8 cellular contexts compared by ENCODE assay signal in the genomic region with DNA sequence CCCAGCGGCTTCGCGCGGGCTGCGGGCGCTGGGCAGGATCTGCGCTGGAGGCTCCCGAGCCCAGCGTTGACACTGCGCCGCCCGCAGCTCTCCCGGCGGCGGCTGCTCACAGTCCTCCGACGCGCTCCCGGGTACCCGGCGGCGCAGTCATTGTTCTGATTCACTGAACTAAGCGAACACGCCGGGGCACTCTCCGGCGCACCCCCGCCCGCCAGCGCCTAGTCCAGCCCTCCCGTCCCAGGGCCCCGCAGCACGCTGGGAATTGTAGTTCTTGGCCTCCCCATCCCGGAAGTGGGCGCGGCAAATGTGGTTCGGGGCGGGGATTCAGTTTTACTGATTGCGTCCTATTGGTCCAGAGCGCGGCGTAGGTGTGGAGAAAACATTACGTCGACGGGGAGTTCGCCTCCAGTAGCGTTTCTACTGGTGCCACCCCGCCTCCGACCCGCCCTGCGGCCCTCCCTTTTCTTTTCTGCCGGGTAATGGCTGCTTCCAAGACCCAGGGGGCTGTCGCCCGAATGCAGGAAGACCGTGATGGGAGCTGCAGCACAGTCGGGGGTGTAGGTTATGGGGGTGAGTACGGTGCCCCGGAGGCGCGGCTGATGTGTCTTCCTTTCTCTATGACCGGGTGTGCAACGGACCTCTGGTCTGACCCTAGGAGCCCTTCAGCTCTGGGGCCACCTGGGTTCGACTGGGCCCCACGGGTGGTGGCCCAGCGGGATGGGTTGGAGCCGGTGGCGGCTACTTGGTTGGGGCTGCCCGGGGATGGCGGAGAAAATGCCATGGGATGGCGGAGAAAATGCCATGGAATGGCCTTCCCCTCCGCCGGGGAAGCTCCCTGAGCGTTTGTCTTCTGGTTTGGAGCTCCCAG. TPM values are rescaled to one million over a fixed set of nuclear protein-coding genes. Genes with fewer than 3 reads are reported as not detected.
DNase-seq lines count a peak whose midpoint lies in the region; ATAC-seq, FAIRE-seq and TF ChIP-seq lines count a peak whose summit lies in the region.

TSS of gene DOCK4 (minus strand) at position 162 of the 868 bp plus-strand sequence. CDS start 261 bp downstream, outside the sequence.
A gene with protein sequence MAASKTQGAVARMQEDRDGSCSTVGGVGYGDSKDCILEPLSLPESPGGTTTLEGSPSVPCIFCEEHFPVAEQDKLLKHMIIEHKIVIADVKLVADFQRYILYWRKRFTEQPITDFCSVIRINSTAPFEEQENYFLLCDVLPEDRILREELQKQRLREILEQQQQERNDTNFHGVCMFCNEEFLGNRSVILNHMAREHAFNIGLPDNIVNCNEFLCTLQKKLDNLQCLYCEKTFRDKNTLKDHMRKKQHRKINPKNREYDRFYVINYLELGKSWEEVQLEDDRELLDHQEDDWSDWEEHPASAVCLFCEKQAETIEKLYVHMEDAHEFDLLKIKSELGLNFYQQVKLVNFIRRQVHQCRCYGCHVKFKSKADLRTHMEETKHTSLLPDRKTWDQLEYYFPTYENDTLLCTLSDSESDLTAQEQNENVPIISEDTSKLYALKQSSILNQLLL (plus strand): TSS at position 458 of the 868 bp plus-strand sequence. CDS start 22 bp downstream, at position 480.

- H3K4me2 ChIP-seq in H1 (ENCODE audit: insufficient read depth in 1 of 2, low read depth in 2 of 2, low read length in 2 of 2): peak within 1 kb of the TSS; percentile 83 to 99

- H3K14ac ChIP-seq in H1 (ENCODE audit: insufficient read length): no peak within 1 kb of the TSS

- TF ChIP-seq CTCF in H1 (IDR thresholded peaks at IDR 0.05; ENCODE audit: control extremely low read depth in 1 of 3, insufficient read depth in 1 of 3, low read depth in 1 of 3, low read length in 3 of 3): no peak

- peak within 1 kb of the TSS; percentile 93 to 99 (median 95) for H3K4me3 ChIP-seq in H1 (ENCODE audit: extremely low read depth in 1 of 4, insufficient read depth in 2 of 4, low read depth in 3 of 4, low read length in 4 of 4)

- DNase-seq in COR-L47 (lab: John Stamatoyannopoulos, UW): peak; percentile 99
- peak; percentile 99 for DNase-seq in HT1080 (ENCODE audit: low read depth)
- peak; percentile 82 to 89 for DNase-seq in NOMO-1 (lab: John Stamatoyannopoulos, UW; ENCODE audit: unreplicated experiment in 2 of 2)
- peak; percentile 98 to 99 (median 99) for DNase-seq in activated CD8-positive, alpha-beta memory T cell treated with anti-CD3 and anti-CD28 coated beads for 48 hours (ENCODE audit: low read depth in 2 of 3, low spot score in 2 of 3)
- DNase-seq in H1 (ENCODE audit: low read depth in 1 of 2, low spot score in 2 of 2): peak; percentile 94 to 99
- DNase-seq in memory B cell (ENCODE audit: low spot score in 2 of 2): peak; percentile 99 to 100
- DNase-seq in stimulated activated CD8-positive, alpha-beta memory T cell treated with anti-CD3 and anti-CD28 coated beads, Interleukin-12 subunit alpha, Interleukin-12 subunit beta, amount 100 ng/mL, for 1 hour (ENCODE audit: low read depth): peak; percentile 100

- H2BK120ac ChIP-seq in H1 (replicated peaks; ENCODE audit: low read depth, low read length): no peak within 1 kb of the TSS

- H3K4ac ChIP-seq in H1 (replicated peaks; ENCODE audit: insufficient read length, low read depth, low read length): no peak within 1 kb of the TSS

- peak within 1 kb of the TSS; percentile 47; the same call in 1 of the 2 replicates for H2BK5ac ChIP-seq in H1 (ENCODE audit: low read depth, low read length)

- H4K5ac ChIP-seq in H1 (ENCODE audit: insufficient read length, low read depth, low read length): peak within 1 kb of the TSS; percentile 16

- no peaks in the 10 kb centered on the region for H3K36me3 ChIP-seq in H1 (ENCODE audit: control insufficient read depth in 2 of 4, insufficient read depth in 4 of 4, low read length in 3 of 4)

- peak within 1 kb of the TSS; percentile 31 to 78 (median 76); a peak in 6 of 7 replicates for H3K9ac ChIP-seq in H1 (replicated peaks in 1 of 4; ENCODE audit: extremely low read depth in 1 of 4, low read depth in 3 of 4, low read length in 3 of 4)

- H3K56ac ChIP-seq in H1 (replicated peaks; ENCODE audit: insufficient read length, low read depth, low read length): peak within 1 kb of the TSS; percentile 60

- peak within 1 kb of the TSS; percentile 51 for H4K91ac ChIP-seq in H1 (replicated peaks; ENCODE audit: insufficient read length, low read length)

- POLR2A ChIA-PET in H1 (lab: Charles Lee; ENCODE audit: partially characterized antibody): interaction anchor here (0.6 to 4.6 kb wide), 17 partner anchors 8 to 1004 kb away, joined by 3 to 29 read pairs (median 4); partner anchors contain the start of gene IFRD1

- peaks cover 5 to 69% of the 10 kb centered on the region in 2 experiments; a peak in 3 of 4 replicates for H3K79me2 ChIP-seq in H1 (ENCODE audit: control insufficient read depth in 1 of 2, insufficient read depth in 2 of 2, low read length in 2 of 2)

- H2BK15ac ChIP-seq in H1 (ENCODE audit: low read length): no peak within 1 kb of the TSS

- peak; percentile 48 for FAIRE-seq in H1 (lab: Jason Lieb, UNC)

- peaks cover 18% of the 10 kb centered on the region for H3K27me3 Mint-ChIP-seq in memory B cell

- TF ChIP-seq RAD21 in H1 (IDR thresholded peaks at IDR 0.05 in 1 of 2, conservative IDR thresholded peaks at IDR 0.05 in 1 of 2; ENCODE audit: low read depth in 2 of 2, low read length in 2 of 2): peak; percentile 8 to 24; a peak in 1 of 4 replicates

- H3K27ac Mint-ChIP-seq in memory B cell: peak within 1 kb of the TSS; percentile 80

- peak in 1 of 2 experiments; percentile 44 for TF ChIP-seq POLR2A in H1 (IDR thresholded peaks at IDR 0.05; ENCODE audit: control extremely low read depth in 1 of 2, low read depth in 2 of 2, low read length in 2 of 2)

- peaks cover 27% of the 10 kb centered on the region for H3K4me1 Mint-ChIP-seq in memory B cell

- peaks cover 3% of the 10 kb centered on the region; the same call in 1 of the 2 replicates for H3K79me1 ChIP-seq in H1 (ENCODE audit: low read depth, low read length)

- peak within 1 kb of the TSS; percentile 93 for H4K8ac ChIP-seq in H1 (ENCODE audit: extremely low read depth, insufficient read depth, low read length)

- peak within 1 kb of the TSS; percentile 89 for H3K4me3 Mint-ChIP-seq in memory B cell

- H3K27ac ChIP-seq in H1 (ENCODE audit: low read depth, low read length): peak within 1 kb of the TSS; percentile 61; the same call in 1 of the 2 replicates

- H3K4me1 ChIP-seq in H1 (replicated peaks in 1 of 4; ENCODE audit: control insufficient read depth in 3 of 4, insufficient read depth in 4 of 4, low read length in 3 of 4): peaks cover 0 to 11% (median 8%) of the 10 kb centered on the region in 4 experiments; a peak in 5 of 7 replicates

- H3K27me3 ChIP-seq in H1 (replicated peaks in 1 of 4; ENCODE audit: control insufficient read depth in 3 of 4, extremely low read depth in 1 of 4, insufficient read depth in 3 of 4, low read length in 3 of 4): peaks cover 0 to under 1% (median 0%) of the 10 kb centered on the region in 4 experiments; a peak in 2 of 7 replicates

- H2BK12ac ChIP-seq in H1 (ENCODE audit: low read depth, low read length): peak within 1 kb of the TSS; percentile 55; the same call in 1 of the 2 replicates

- peaks cover 3% of the 10 kb centered on the region for H3K36me3 Mint-ChIP-seq in memory B cell

- H2AK5ac ChIP-seq in H1 (ENCODE audit: low read depth, low read length): no peak within 1 kb of the TSS

- peak within 1 kb of the TSS; percentile 48 for H3K18ac ChIP-seq in H1 (ENCODE audit: extremely low read depth, low read length)

- no peaks in the 10 kb centered on the region for H3K9me3 ChIP-seq in H1 (ENCODE audit: insufficient read depth in 2 of 2, low read depth in 1 of 2, low read length in 1 of 2)

- peak in 1 of 2 experiments; percentile 50; a peak in 1 of 3 replicates for TF ChIP-seq EP300 in H1 (IDR thresholded peaks at IDR 0.05; ENCODE audit: borderline replicate concordance in 1 of 2, low read depth in 2 of 2, low read length in 2 of 2)

- ATAC-seq in GM21367 (IDR thresholded peaks at IDR 0.05; ENCODE audit: unreplicated experiment) (peak; percentile 95), memory B cell (ENCODE audit: low read depth) (peak; percentile 86)

- H2BK20ac ChIP-seq in H1 (ENCODE audit: low read length): no peak within 1 kb of the TSS

- H3K9me3 Mint-ChIP-seq in memory B cell: no peaks in the 10 kb centered on the region

- peaks cover 0 to 5% of the 10 kb centered on the region in 2 experiments for H4K20me1 ChIP-seq in H1 (replicated peaks in 1 of 2; ENCODE audit: control insufficient read depth in 1 of 2, insufficient read depth in 2 of 2, low read length in 2 of 2)

- CTCF ChIA-PET in H1 (lab: Charles Lee; ENCODE audit: partially characterized antibody): interaction anchor here (0.8 to 1.5 kb wide), 5 partner anchors 8 to 443 kb away, joined by 3 read pairs; no protein-coding TSS in a partner anchor

- no peak within 1 kb of the TSS for H3K23ac ChIP-seq in H1 (ENCODE audit: insufficient read length)

- H2AFZ ChIP-seq in H1 (ENCODE audit: low read length): peak within 1 kb of the TSS; percentile 65; the same call in 1 of the 2 replicates

- WGBS in H1 (ENCODE audit: extremely low coverage in 1 of 2, insufficient coverage in 1 of 2, insufficient read length in 1 of 2, insufficient replicate concordance in 2 of 2, low coverage in 1 of 2, low lambda C conversion rate in 2 of 2, missing lambda C conversion rate in 1 of 2), 2 experiments: 1% methylated on average over 55 of the region's 73 CpGs; no CpG with 5 or more reads in 1 of the 2 experiments

- peaks cover 21% of the 10 kb centered on the region for H3K23me2 ChIP-seq in H1 (ENCODE audit: low read depth, low read length)

RNA-seq across cellular contexts. Expression of gene DOCK4, which starts in this region (rescaled TPM):
- 36.6 and 46.6 TPM in 2 replicates for total RNA-seq in HT1080 (2014; rRNA removed; shearing (Covaris generic))
- 36.9 and 51.0 TPM in 2 replicates for polyA plus RNA-seq in HT1080 (2015; cell fraction: cytosol; rRNA removed)
- polyA plus RNA-seq in HT1080 (2015; cell fraction: nucleus; rRNA removed): 110 TPM in 2 replicates
- total RNA-seq in H1 (2021; fragmentation: NEBNext Ultra II Directional; extraction: Animal tissue kit (Norgen Biotek cat#: 25700)): 23.6 and 26.9 TPM in 2 replicates
- 5.1 and 6.2 TPM in 2 replicates for polyA plus RNA-seq in H1 (2011; rRNA removed)
- polyA plus RNA-seq in H1 (2011; cell fraction: cytosol; rRNA removed): 6.9 TPM
- polyA plus RNA-seq in H1 (2011; cell fraction: nucleus; rRNA removed): 11.4 TPM
- 6.3 to 9.0 TPM (median 7.3 TPM) in 4 replicates for polyA plus RNA-seq in H1 (2012, experiment 1 of 2)
- 0.58 TPM for polyA plus RNA-seq in H1 (2012, experiment 2 of 2)
- polyA plus RNA-seq in H1 (2013, experiment 1 of 2): 8.0 TPM
- polyA plus RNA-seq in H1 (2013, experiment 2 of 2): 9.6 TPM
- polyA minus RNA-seq in H1 (2011; rRNA and poly(A)+ RNA removed): 34.0 and 41.7 TPM in 2 replicates
- polyA minus RNA-seq in H1 (2011; cell fraction: cytosol; rRNA and poly(A)+ RNA removed): 10.5 TPM
- polyA minus RNA-seq in H1 (2011; cell fraction: nucleus; rRNA and poly(A)+ RNA removed): 72.2 TPM

RNA-seq across cellular contexts. Expression of the second gene that starts in this region (rescaled TPM):
- 11.9 and 15.4 TPM in 2 replicates for total RNA-seq in HT1080 (2014; rRNA removed; shearing (Covaris generic))
- polyA plus RNA-seq in HT1080 (2015; cell fraction: cytosol; rRNA removed): 17.9 and 25.8 TPM in 2 replicates
- polyA plus RNA-seq in HT1080 (2015; cell fraction: nucleus; rRNA removed): 17.7 and 18.6 TPM in 2 replicates
- total RNA-seq in H1 (2021; fragmentation: NEBNext Ultra II Directional; extraction: Animal tissue kit (Norgen Biotek cat#: 25700)): 18.0 and 21.7 TPM in 2 replicates
- polyA plus RNA-seq in H1 (2011; rRNA removed): 2.7 and 5.1 TPM in 2 replicates
- 9.0 TPM for polyA plus RNA-seq in H1 (2011; cell fraction: cytosol; rRNA removed)
- polyA plus RNA-seq in H1 (2011; cell fraction: nucleus; rRNA removed): 4.6 TPM
- polyA plus RNA-seq in H1 (2012, experiment 1 of 2): 10.8 to 14.8 TPM (median 14.3 TPM) in 4 replicates
- polyA plus RNA-seq in H1 (2012, experiment 2 of 2): 0.85 TPM
- polyA plus RNA-seq in H1 (2013, experiment 1 of 2): 16.5 TPM
- 14.6 TPM for polyA plus RNA-seq in H1 (2013, experiment 2 of 2)
- polyA minus RNA-seq in H1 (2011; rRNA and poly(A)+ RNA removed): 12.5 and 17.0 TPM in 2 replicates
- 18.2 TPM for polyA minus RNA-seq in H1 (2011; cell fraction: cytosol; rRNA and poly(A)+ RNA removed)
- polyA minus RNA-seq in H1 (2011; cell fraction: nucleus; rRNA and poly(A)+ RNA removed): 35.2 TPM

Comparison
In these comparisons a context has a peak if more than half of its experiments do, and no peak if none do; other contexts are left out.
1. Peak in every context shown above with its lines: DNase-seq, ATAC-seq, H3K4me3 ChIP-seq and H3K27ac ChIP-seq.